Comparison of ENCODE assay signal across 6 cellular contexts in the genomic region with DNA sequence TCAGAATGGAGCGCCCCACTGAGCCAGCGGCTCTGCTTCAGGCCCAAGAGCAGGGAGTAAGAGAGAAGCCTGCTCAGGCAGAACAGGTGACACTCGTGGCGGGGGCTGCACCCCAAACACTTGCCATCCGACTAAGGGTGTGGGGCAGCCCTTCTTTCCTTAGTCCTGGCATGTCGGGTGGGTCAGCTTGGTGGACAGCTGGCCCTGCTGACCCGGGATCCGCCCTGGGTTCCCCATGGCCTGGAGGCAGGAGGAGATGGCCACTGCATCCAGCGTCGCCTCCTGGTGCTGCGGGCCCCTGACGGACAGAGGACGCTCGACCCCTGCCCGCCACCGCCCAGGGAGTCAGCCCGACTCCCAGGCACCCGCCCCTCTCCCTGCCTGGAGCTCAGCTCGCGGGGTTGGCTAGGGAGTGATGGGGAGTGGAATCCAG. TPM values are rescaled to one million over a fixed set of nuclear protein-coding genes. Genes with fewer than 3 reads are reported as not detected.
A peak's percentile ranks its signal among the peaks of the same experiment; 100 is the strongest.
DNase-seq lines count a peak whose midpoint lies in the region; ATAC-seq and TF ChIP-seq lines count a peak whose summit lies in the region.

No MANE protein-coding gene starts in this region.

- H3K9ac ChIP-seq in HUES64 (ENCODE audit: low read depth, low read length): no peak overlapping the region; the same call in 1 of the 2 replicates
- H3K9ac ChIP-seq in parathyroid adenoma: no peak overlapping the region

- H3K4me3 ChIP-seq in HUES64 (ENCODE audit: low read length): peak overlapping the region; percentile 66
- peak overlapping the region; percentile 99 for H3K4me3 ChIP-seq in coronary artery
- H3K4me3 ChIP-seq in parathyroid adenoma (ENCODE audit: low read depth, low read length): peak overlapping the region; percentile 80

- ATAC-seq in GM18520 (IDR thresholded peaks at IDR 0.05; ENCODE audit: unreplicated experiment) (no peak), omental fat pad (ENCODE audit: low FRiP score) (no peak)

- no peaks in the 10 kb centered on the region for H3K36me3 ChIP-seq in HUES64 (ENCODE audit: insufficient read depth, low read length)
- no peaks in the 10 kb centered on the region for H3K36me3 ChIP-seq in parathyroid adenoma (ENCODE audit: control insufficient read depth, insufficient read depth, low read length)

- H3K27ac ChIP-seq in HUES64 (ENCODE audit: low read depth, low read length) (no peak overlapping the region), coronary artery (peak overlapping the region; percentile 64 to 95), parathyroid adenoma (no peak overlapping the region)

- H2AFZ ChIP-seq in parathyroid adenoma: peak overlapping the region; percentile 86

- no peaks in the 10 kb centered on the region for H3K4me1 ChIP-seq in HUES64 (ENCODE audit: insufficient read depth, low read length)
- no peaks in the 10 kb centered on the region for H3K4me1 ChIP-seq in parathyroid adenoma

- TF ChIP-seq CTCF in coronary artery (IDR thresholded peaks at IDR 0.05) (no peak), parathyroid adenoma (IDR thresholded peaks at IDR 0.05) (no peak), GM20000 (IDR thresholded peaks at IDR 0.05; ENCODE audit: extremely low read depth, missing control alignments) (no peak), omental fat pad (IDR thresholded peaks at IDR 0.05) (no peak)

- H3K27me3 ChIP-seq in HUES64 (ENCODE audit: insufficient read depth, low read length) (peaks cover 63% of the 10 kb centered on the region), parathyroid adenoma (ENCODE audit: control insufficient read depth, insufficient read depth, low read length) (no peaks in the 10 kb centered on the region)

- H3K79me2 ChIP-seq in parathyroid adenoma: no peaks in the 10 kb centered on the region

- peak overlapping the region; percentile 99 for H3K4me2 ChIP-seq in parathyroid adenoma (ENCODE audit: low read length)

- H3K9me3 ChIP-seq in HUES64 (ENCODE audit: insufficient read depth, low read depth, low read length): no peaks in the 10 kb centered on the region
- H3K9me3 ChIP-seq in parathyroid adenoma (ENCODE audit: control insufficient read depth, low read length): no peaks in the 10 kb centered on the region

- WGBS in HUES64: 29% methylated on average over 20 of the region's 20 CpGs

- DNase-seq in coronary artery (ENCODE audit: low spot score): no peak
- DNase-seq in GM20000 (ENCODE audit: low spot score): no peak
- DNase-seq in omental fat pad (ENCODE audit: low spot score): no peak

RNA-seq across cellular contexts. Expression of a gene that starts 1.2 kb away (rescaled TPM):
- 2.7 TPM for polyA plus RNA-seq in HUES64 (2013, experiment 1 of 2)
- polyA plus RNA-seq in HUES64 (2013, experiment 2 of 2): 3.4 TPM
- total RNA-seq in omental fat pad: 1 to 10 TPM; 3.8 to 7.7 (median 6.1) TPM

RNA-seq across cellular contexts. Expression of a gene that starts 4.7 kb away (rescaled TPM):
- 101 TPM for polyA plus RNA-seq in HUES64 (2013, experiment 1 of 2)
- 95.3 TPM for polyA plus RNA-seq in HUES64 (2013, experiment 2 of 2)
- total RNA-seq in omental fat pad: 100 to 1,000 TPM in 3 of 4 donors, 10 to 100 TPM in 1; 96.0 to 197 (median 138) TPM

RNA-seq across cellular contexts. Expression of a gene that starts 16.1 kb away (rescaled TPM):
- polyA plus RNA-seq in HUES64 (2013, experiment 1 of 2): 49.5 TPM
- 38.2 TPM for polyA plus RNA-seq in HUES64 (2013, experiment 2 of 2)
- 10 to 100 TPM; 14.6 to 30.9 (median 21.3) TPM for total RNA-seq in omental fat pad

RNA-seq across cellular contexts. Expression of a gene that starts 20.0 kb away (rescaled TPM):
- 18.3 TPM for polyA plus RNA-seq in HUES64 (2013, experiment 1 of 2)
- 21.7 TPM for polyA plus RNA-seq in HUES64 (2013, experiment 2 of 2)
- total RNA-seq in omental fat pad: 10 to 100 TPM; 20.6 to 34.3 (median 24.1) TPM

RNA-seq across cellular contexts. Expression of a gene that starts 30.7 kb away (rescaled TPM):
- polyA plus RNA-seq in HUES64 (2013, experiment 1 of 2): 0.30 TPM
- not detected for polyA plus RNA-seq in HUES64 (2013, experiment 2 of 2)
- total RNA-seq in omental fat pad: 1 to 10 TPM in 1 of 4 donors, not detected in 3; 3.3 TPM

Comparison
In these comparisons a context has a peak if more than half of its experiments do, and no peak if none do; other contexts are left out.
1. H3K27ac ChIP-seq: peak in coronary artery (2 of 2); none in HUES64 (single experiment) and parathyroid adenoma (single experiment).
2. Peak in every context shown above with its lines, with median percentiles within 50 percentile points of each other: H3K4me3 ChIP-seq.